In genomic region chr3:113556556-113557335, GRCh38 we compare ENCODE assay signal across 2 cellular contexts.
TF ChIP-seq lines count a peak whose summit lies in the region.

No MANE protein-coding gene starts in this region.

TF ChIP-seq in SK-N-SH, 30 proteins besides CTCF, POLR2A, EP300 and RAD21 (continued from another document):
- TF ChIP-seq ZBTB33 (IDR thresholded peaks at IDR 0.05; ENCODE audit: borderline replicate concordance, low read depth) (no peak), SMC3 (IDR thresholded peaks at IDR 0.05; ENCODE audit: low read depth, low read length) (no peak), RFX5 (IDR thresholded peaks at IDR 0.05; ENCODE audit: low read length) (peak; percentile 85), EZH2phosphoT487 (IDR thresholded peaks at IDR 0.05; ENCODE audit: borderline replicate concordance, low read depth) (no peak), MXI1 (IDR thresholded peaks at IDR 0.05; ENCODE audit: low read depth, low read length) (no peak)

TF ChIP-seq in SK-N-SH treated with all-trans-retinoic acid at 6 μM for 48 hours, 23 proteins besides CTCF, POLR2A, EP300 and RAD21 (continued from another document):
- TF ChIP-seq PATZ1 (CRISPR knock-in tag; IDR thresholded peaks at IDR 0.05; ENCODE audit: borderline replicate concordance) (no peak), ZFP3 (CRISPR knock-in tag; IDR thresholded peaks at IDR 0.05) (no peak), ZNF8 (CRISPR knock-in tag; IDR thresholded peaks at IDR 0.05) (no peak), CSDC2 (CRISPR knock-in tag; IDR thresholded peaks at IDR 0.05) (no peak)
